Comparison of ENCODE assay signal across 28 cellular contexts in the genomic region with DNA sequence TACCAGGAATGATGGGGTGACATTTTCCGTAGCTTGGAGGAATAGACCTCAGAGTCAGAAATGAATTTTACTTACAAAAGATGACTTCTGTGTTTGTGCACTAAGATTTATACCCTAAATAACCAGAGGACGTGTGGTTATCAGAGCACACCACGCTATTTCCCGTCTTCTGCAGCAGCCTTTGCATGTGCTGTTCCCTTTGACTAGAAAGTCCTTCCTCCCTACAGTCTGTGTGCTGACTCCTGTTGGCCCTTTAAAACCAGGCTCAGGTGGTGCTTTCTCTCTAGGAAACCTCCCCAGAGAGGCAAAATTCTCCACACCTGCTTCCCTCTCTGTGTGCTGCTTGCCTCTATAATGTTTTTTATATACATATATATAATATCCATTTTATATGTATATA.
"Had no signal": no experiment of that assay in that cellular context is flagged by ENCODE, and none has a peak within 500 bp of the region (broad histone marks: within the 10 kb centered on the region; RNA-seq: fewer than 3 reads in every experiment).

No MANE protein-coding gene starts in this region.

- H3K36me3 ChIP-seq: adrenal gland, colonic mucosa, right atrium auricular region, stomach, tibial artery, upper lobe of right lung had no signal

- H3K4me1 ChIP-seq: colonic mucosa, parathyroid adenoma, stomach, tibial artery had no signal

- H3K9me3 Mint-ChIP-seq: activated B cell treated with CpG ODN at 0.5 μM for 24 hours; activated naive CD4-positive, alpha-beta T cell treated with anti-CD3 and anti-CD28 coated beads, Interleukin-2, amount 50 U/mL, for 72 hours; memory B cell; naive thymus-derived CD4-positive, alpha-beta T cell; neural crest cell; stimulated activated naive B cell treated with anti-CD40 and anti-IgM and Interleukin-4, amounts not matched to agents 10 μg/mL and 1 μg/mL and 100 μg/mL, for 72 hours; T-helper 1 cell treated with Interleukin-12 subunit alpha and Interleukin-12 subunit beta and Interleukin-4 antibody, amounts not matched to agents 30 μg/mL and 1 μg/mL, for 36 hours had no signal

- H3K9me3 ChIP-seq: adrenal gland, body of pancreas, colonic mucosa, right atrium auricular region, stomach, tibial artery, upper lobe of right lung had no signal

- H3K27ac Mint-ChIP-seq: activated B cell treated with CpG ODN at 0.5 μM for 24 hours; memory B cell; naive thymus-derived CD4-positive, alpha-beta T cell; stimulated activated naive B cell treated with anti-CD40 and anti-IgM and Interleukin-4, amounts not matched to agents 10 μg/mL and 1 μg/mL and 100 μg/mL, for 72 hours had no signal

- H3K4me3 Mint-ChIP-seq: activated B cell treated with CpG ODN at 0.5 μM for 24 hours; memory B cell; naive thymus-derived CD4-positive, alpha-beta T cell; neural crest cell; stimulated activated naive B cell treated with anti-CD40 and anti-IgM and Interleukin-4, amounts not matched to agents 10 μg/mL and 1 μg/mL and 100 μg/mL, for 72 hours; T-helper 1 cell treated with Interleukin-12 subunit alpha and Interleukin-12 subunit beta and Interleukin-4 antibody, amounts not matched to agents 30 μg/mL and 1 μg/mL, for 36 hours had no signal

- H3K27me3 ChIP-seq: adrenal gland, body of pancreas, colonic mucosa, right atrium auricular region, stomach, upper lobe of right lung had no signal

- H3K36me3 Mint-ChIP-seq: activated naive CD4-positive, alpha-beta T cell treated with anti-CD3 and anti-CD28 coated beads, Interleukin-2, amount 50 U/mL, for 72 hours; memory B cell; naive thymus-derived CD4-positive, alpha-beta T cell; stimulated activated naive B cell treated with anti-CD40 and anti-IgM and Interleukin-4, amounts not matched to agents 10 μg/mL and 1 μg/mL and 100 μg/mL, for 72 hours had no signal

- DNase-seq: activated B cell treated with CpG ODN at 0.5 μM for 24 hours; activated T-cell treated with anti-CD3 and anti-CD28 coated beads, Interleukin-2, amount 50 U/mL, for 1 hour; adrenal gland; body of pancreas; cerebellar nuclear complex; colonic mucosa; effector CD8-positive, alpha-beta T cell; head of caudate nucleus; hippocampal formation; left colon; midbrain; naive thymus-derived CD4-positive, alpha-beta T cell; nucleus accumbens; stimulated activated CD4-positive, alpha-beta T cell treated with anti-CD3 and anti-CD28 coated beads, Interleukin-15, amount 100 ng/mL, for 24 hours; stimulated activated CD4-positive, alpha-beta T cell treated with anti-CD3 and anti-CD28 coated beads, Interleukin-2, amount 100 ng/mL, for 24 hours; stimulated activated naive B cell treated with anti-CD40 and anti-IgM and Interleukin-4, amounts not matched to agents 10 μg/mL and 1 μg/mL and 100 μg/mL, for 72 hours; stomach; SW 1271; T1000; tibial artery; upper lobe of right lung had no signal

- ATAC-seq: activated naive CD4-positive, alpha-beta T cell treated with anti-CD3 and anti-CD28 coated beads, Interleukin-2, amount 50 U/mL, for 72 hours; body of pancreas; left colon; naive thymus-derived CD4-positive, alpha-beta T cell; stimulated activated naive B cell treated with anti-CD40 and anti-IgM and Interleukin-4, amounts not matched to agents 10 μg/mL and 1 μg/mL and 100 μg/mL, for 72 hours; upper lobe of right lung had no signal

- H3K27ac ChIP-seq: adrenal gland, body of pancreas, colonic mucosa, parathyroid adenoma, right atrium auricular region, stomach, tibial artery, upper lobe of right lung had no signal

- H3K4me3 ChIP-seq: adrenal gland, body of pancreas, colonic mucosa, right atrium auricular region, smooth muscle cell, stomach, tibial artery, upper lobe of right lung had no signal
